Comparison of ENCODE assay signal across 11 cellular contexts in the genomic region with DNA sequence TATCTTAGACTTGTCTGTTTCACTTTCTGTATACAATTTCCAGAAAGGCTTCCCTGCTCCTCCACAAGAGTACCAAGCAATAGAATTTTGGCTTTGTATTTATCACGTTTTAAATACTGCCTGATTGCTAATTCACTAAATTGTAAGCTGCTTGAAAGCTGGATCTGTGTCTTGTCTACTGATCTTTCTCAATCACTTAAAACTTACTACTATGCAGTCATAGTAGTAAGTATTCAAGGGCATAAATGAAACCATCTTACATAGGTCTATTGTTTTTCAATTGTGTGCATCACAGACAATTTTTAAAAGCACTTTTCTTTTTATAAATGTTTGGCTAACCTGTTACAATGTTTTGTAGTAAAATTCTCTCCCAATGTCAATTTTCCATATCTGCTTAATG. TPM values are rescaled to one million over a fixed set of nuclear protein-coding genes. Genes with fewer than 3 reads are reported as not detected.
DNase-seq lines count a peak whose midpoint lies in the region; ATAC-seq and TF ChIP-seq lines count a peak whose summit lies in the region.
"Had no signal": no experiment of that assay in that cellular context is flagged by ENCODE, and none has a peak within 500 bp of the region (broad histone marks: within the 10 kb centered on the region; RNA-seq: fewer than 3 reads in every experiment).

No MANE protein-coding gene starts in this region.

- no peaks in the 10 kb centered on the region for H3K9me3 Mint-ChIP-seq in activated naive CD4-positive, alpha-beta T cell treated with anti-CD3 and anti-CD28 coated beads, Interleukin-2, amount 10 ng/mL, durations not matched to agents 7 days and 5 days

- no peak overlapping the region for H3K27ac Mint-ChIP-seq in activated naive CD4-positive, alpha-beta T cell treated with anti-CD3 and anti-CD28 coated beads, Interleukin-2, amount 10 ng/mL, durations not matched to agents 7 days and 5 days

- no peak for DNase-seq in activated naive CD4-positive, alpha-beta T cell treated with anti-CD3 and anti-CD28 coated beads, Interleukin-2, amount 10 ng/mL, durations not matched to agents 7 days and 5 days
- DNase-seq in activated naive CD4-positive, alpha-beta T cell treated with Interleukin-2 at 50 U/mL for 16 hours, result no peak
- peak; percentile 14 for DNase-seq in amniotic epithelial cell (ENCODE audit: low read depth)
- DNase-seq in middle frontal gyrus (ENCODE audit: extremely low spot score, low spot score), result peak; percentile 12
- no peak for DNase-seq in upper lobe of right lung
- no peak for DNase-seq in NCI-H69 (lab: John Stamatoyannopoulos, UW)
- no peak for DNase-seq in mucosa of gallbladder (ENCODE audit: low spot score)
- no peak for DNase-seq in activated CD8-positive, alpha-beta memory T cell treated with anti-CD3 and anti-CD28 coated beads for 24 hours

- H3K36me3 Mint-ChIP-seq in activated naive CD4-positive, alpha-beta T cell treated with anti-CD3 and anti-CD28 coated beads, Interleukin-2, amount 10 ng/mL, durations not matched to agents 7 days and 5 days, result no peaks in the 10 kb centered on the region

- ATAC-seq in upper lobe of right lung, result no peak

- no peaks in the 10 kb centered on the region for H3K36me3 ChIP-seq in upper lobe of right lung
- H3K36me3 ChIP-seq: BLaER1 treated with 17β-estradiol and CSF1 and Interleukin-3, amounts not matched to agents 10 nM and 100 nM had no signal

- H3K4me1 Mint-ChIP-seq in activated naive CD4-positive, alpha-beta T cell treated with anti-CD3 and anti-CD28 coated beads, Interleukin-2, amount 10 ng/mL, durations not matched to agents 7 days and 5 days, result peaks cover 31% of the 10 kb centered on the region

- intact Hi-C loops in upper lobe of right lung (cut with DNase I), result no loop called here

- no peaks in the 10 kb centered on the region for H3K9me3 ChIP-seq in upper lobe of right lung

- no peak for TF ChIP-seq CTCF in upper lobe of right lung (IDR thresholded peaks at IDR 0.05)

- peaks cover 9% of the 10 kb centered on the region for H3K4me1 ChIP-seq in upper lobe of right lung

- H3K27ac ChIP-seq in upper lobe of right lung, result peak overlapping the region; percentile 56
- H3K27ac ChIP-seq: BLaER1 treated with 17β-estradiol and CSF1 and Interleukin-3, amounts not matched to agents 10 nM and 100 nM had no signal

- no peaks in the 10 kb centered on the region for H3K27me3 ChIP-seq in upper lobe of right lung
- H3K27me3 ChIP-seq: BLaER1 treated with 17β-estradiol and CSF1 and Interleukin-3, amounts not matched to agents 10 nM and 100 nM had no signal

- CTCF ChIA-PET in activated naive CD4-positive, alpha-beta T cell treated with anti-CD3 and anti-CD28 coated beads, Interleukin-2, amount 10 ng/mL, durations not matched to agents 7 days and 5 days (lab: Charles Lee), result interaction anchor here (2.6 kb wide), 1 partner anchor 115 kb away, joined by 13 read pairs; no protein-coding TSS in a partner anchor

- H3K27me3 Mint-ChIP-seq in activated naive CD4-positive, alpha-beta T cell treated with anti-CD3 and anti-CD28 coated beads, Interleukin-2, amount 10 ng/mL, durations not matched to agents 7 days and 5 days, result no peaks in the 10 kb centered on the region

- H3K4me3 ChIP-seq in upper lobe of right lung, result peak overlapping the region; percentile 64
- H3K4me3 ChIP-seq: BLaER1 treated with 17β-estradiol and CSF1 and Interleukin-3, amounts not matched to agents 10 nM and 100 nM had no signal

- H3K4me3 Mint-ChIP-seq in activated naive CD4-positive, alpha-beta T cell treated with anti-CD3 and anti-CD28 coated beads, Interleukin-2, amount 10 ng/mL, durations not matched to agents 7 days and 5 days, result peak overlapping the region; percentile 85

RNA-seq across cellular contexts. Expression of a gene that starts 1.2 kb away (rescaled TPM):
- total RNA-seq in upper lobe of right lung (1.1 TPM), mucosa of gallbladder (0.78 TPM)

RNA-seq across cellular contexts. Expression of a gene that starts 55.2 kb away (rescaled TPM):
- total RNA-seq in upper lobe of right lung (not detected), mucosa of gallbladder (not detected)
- total RNA-seq: HT1080; T-helper 2 cell treated with Interferon-gamma antibody and Interleukin-4, amounts not matched to agents 100 ng/mL and 5 ng/mL, for 36 hours had no signal

RNA-seq across cellular contexts. Expression of a gene that starts 59.6 kb away (rescaled TPM):
- total RNA-seq in upper lobe of right lung, result 9.0 TPM
- total RNA-seq in mucosa of gallbladder, result 12.4 TPM

Comparison
In these comparisons a context has a peak if more than half of its experiments do, and no peak if none do; other contexts are left out.
1. DNase-seq: peak in amniotic epithelial cell (single experiment) and middle frontal gyrus (single experiment); none in activated naive CD4-positive, alpha-beta T cell treated with anti-CD3 and anti-CD28 coated beads, Interleukin-2, amount 10 ng/mL, durations not matched to agents 7 days and 5 days (single experiment), activated naive CD4-positive, alpha-beta T cell treated with Interleukin-2 at 50 U/mL for 16 hours (single experiment), upper lobe of right lung (single experiment), NCI-H69 (single experiment), mucosa of gallbladder (single experiment) and activated CD8-positive, alpha-beta memory T cell treated with anti-CD3 and anti-CD28 coated beads for 24 hours (single experiment).